1 cellular context compared by ENCODE assay signal in the genomic region with DNA sequence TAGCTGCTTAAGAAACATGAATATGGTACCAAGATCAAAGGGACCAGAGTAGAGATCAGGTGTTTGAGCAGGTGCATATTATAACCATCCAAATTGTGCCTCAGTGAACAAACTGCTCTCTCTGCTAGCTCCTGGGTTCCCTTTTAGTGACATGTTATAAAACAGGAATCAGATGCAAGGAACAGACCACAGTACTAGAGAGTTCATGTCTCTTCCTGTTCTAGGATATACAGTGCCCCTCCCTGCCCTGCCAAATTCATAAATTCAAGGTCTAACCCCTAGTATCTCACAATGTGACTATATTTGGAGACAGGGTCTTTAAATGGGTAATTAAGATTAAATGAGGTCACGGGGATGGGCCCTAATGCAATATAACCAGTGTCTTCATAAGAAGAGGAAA.
TF ChIP-seq lines count a peak whose summit lies in the region.

No MANE protein-coding gene starts in this region.

TF ChIP-seq in GM23338, 12 proteins besides CTCF, POLR2A, EP300 and RAD21 (continued from another document):
- TF ChIP-seq ZNF462 (CRISPR knock-in tag; IDR thresholded peaks at IDR 0.05) = no peak
- no peak for TF ChIP-seq EZH2phosphoT487 (IDR thresholded peaks at IDR 0.05; ENCODE audit: unreplicated experiment)
- no peak for TF ChIP-seq ZNF331 (CRISPR knock-in tag; IDR thresholded peaks at IDR 0.05; ENCODE audit: low read depth)
- TF ChIP-seq, protein P1, sequence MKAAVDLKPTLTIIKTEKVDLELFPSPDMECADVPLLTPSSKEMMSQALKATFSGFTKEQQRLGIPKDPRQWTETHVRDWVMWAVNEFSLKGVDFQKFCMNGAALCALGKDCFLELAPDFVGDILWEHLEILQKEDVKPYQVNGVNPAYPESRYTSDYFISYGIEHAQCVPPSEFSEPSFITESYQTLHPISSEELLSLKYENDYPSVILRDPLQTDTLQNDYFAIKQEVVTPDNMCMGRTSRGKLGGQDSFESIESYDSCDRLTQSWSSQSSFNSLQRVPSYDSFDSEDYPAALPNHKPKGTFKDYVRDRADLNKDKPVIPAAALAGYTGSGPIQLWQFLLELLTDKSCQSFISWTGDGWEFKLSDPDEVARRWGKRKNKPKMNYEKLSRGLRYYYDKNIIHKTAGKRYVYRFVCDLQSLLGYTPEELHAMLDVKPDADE (IDR thresholded peaks at IDR 0.05) = no peak
- no peak for TF ChIP-seq POLR2AphosphoS5 (IDR thresholded peaks at IDR 0.05; ENCODE audit: low read depth)
- TF ChIP-seq JUNB (IDR thresholded peaks at IDR 0.05; ENCODE audit: unreplicated experiment) = no peak
- TF ChIP-seq STAT1 (IDR thresholded peaks at IDR 0.05; ENCODE audit: unreplicated experiment) = no peak
- TF ChIP-seq ZNF114 (CRISPR knock-in tag; IDR thresholded peaks at IDR 0.05) = no peak
